ENCODE assay signal across 24 cellular contexts in the genomic region with DNA sequence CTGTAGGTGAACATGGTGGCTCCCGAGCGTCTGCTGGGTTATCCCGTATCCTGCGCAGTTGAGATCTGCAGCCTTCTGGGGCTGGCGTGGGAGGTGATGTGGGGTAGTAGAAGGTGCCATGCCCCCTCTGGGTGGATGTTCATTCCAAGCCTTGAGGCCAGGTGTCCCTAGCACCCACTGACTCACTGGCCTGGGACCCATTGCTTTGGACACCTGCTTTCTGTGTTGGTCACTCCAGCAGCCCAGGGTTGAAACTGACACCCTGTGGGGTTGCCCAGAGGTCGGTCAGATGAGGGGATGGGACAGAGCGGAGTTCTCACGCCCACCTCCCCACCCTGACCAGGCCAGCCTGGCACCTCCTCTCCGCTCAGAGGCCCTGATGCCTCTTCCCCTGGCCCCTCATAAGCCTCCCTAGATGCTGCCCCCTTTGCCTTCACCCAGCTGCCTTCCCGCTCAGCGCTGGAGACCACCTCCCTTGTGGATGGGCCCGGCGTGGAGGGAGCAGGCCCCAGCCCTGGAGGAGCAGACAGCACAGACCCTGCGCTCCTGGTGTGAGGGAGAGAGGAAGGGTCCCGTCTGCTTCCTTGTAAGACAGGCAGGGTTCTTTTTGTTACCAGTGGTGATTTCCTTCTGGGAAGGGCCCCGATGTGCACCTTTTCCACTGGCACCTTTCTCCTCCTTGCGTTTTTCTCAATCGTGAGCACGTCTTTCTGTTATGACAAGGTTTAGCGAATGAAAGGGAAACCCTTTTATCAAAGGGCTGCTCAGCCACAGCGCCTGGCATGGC. TPM values are rescaled to one million over a fixed set of nuclear protein-coding genes. Genes with fewer than 3 reads are reported as not detected.
"Had no signal": no experiment of that assay in that cellular context is flagged by ENCODE, and none has a peak within 500 bp of the region (broad histone marks: within the 10 kb centered on the region; RNA-seq: fewer than 3 reads in every experiment).

No MANE protein-coding gene starts in this region.

- H3K36me3 ChIP-seq: neutrophil, upper lobe of right lung had no signal

- H3K27ac ChIP-seq: dorsolateral prefrontal cortex, epithelial cell of prostate, neutrophil, parathyroid adenoma, upper lobe of right lung had no signal

- FAIRE-seq: colon, keratinocyte had no signal

- H3K9me3 ChIP-seq: neutrophil, upper lobe of right lung had no signal

- H3K4me1 ChIP-seq: parathyroid adenoma had no signal

- H3K4me3 ChIP-seq: smooth muscle cell, upper lobe of right lung had no signal

- ATAC-seq: activated CD8-positive, alpha-beta T cell treated with anti-CD3 and anti-CD28 coated beads for 36 hours; activated naive CD8-positive, alpha-beta T cell treated with anti-CD3 and anti-CD28 coated beads, Interleukin-2, amount 50 U/mL, for 24 hours; activated T-cell treated with anti-CD3 and anti-CD28 coated beads, Interleukin-2, amount 50 U/mL, for 4 hours; naive thymus-derived CD8-positive, alpha-beta T cell; stimulated activated effector memory CD8-positive, alpha-beta T cell treated with anti-CD3 and anti-CD28 coated beads, Interleukin-12 subunit alpha, Interleukin-12 subunit beta, amount 100 ng/mL, for 72 hours; upper lobe of right lung had no signal

- DNase-seq: activated CD4-positive, alpha-beta T cell treated with anti-CD3 and anti-CD28 coated beads, Interleukin-2, amount 10 ng/mL, durations not matched to agents 24 days and 14 days; activated CD4-positive, CD25-positive, alpha-beta regulatory T cell; activated CD8-positive, alpha-beta T cell treated with anti-CD3 and anti-CD28 coated beads for 36 hours; activated naive CD4-positive, alpha-beta T cell treated with anti-CD3 and anti-CD28 coated beads, Interleukin-2, amount 10 ng/mL, durations not matched to agents 7 days and 5 days; activated naive CD8-positive, alpha-beta T cell treated with anti-CD3 and anti-CD28 coated beads, Interleukin-2, amount 50 U/mL, for 24 hours; activated T-cell treated with anti-CD3 and anti-CD28 coated beads, Interleukin-2, amount 50 U/mL, for 4 hours; anterior cingulate cortex; central memory CD4-positive, alpha-beta T cell; dorsolateral prefrontal cortex; endodermal cell; foreskin fibroblast; stimulated activated CD4-positive, alpha-beta T cell treated with anti-CD3 and anti-CD28 coated beads, Interleukin-4, amount 100 ng/mL, for 24 hours; T-helper 1 cell; T-helper 9 cell; upper lobe of right lung had no signal

- H3K9ac ChIP-seq: parathyroid adenoma had no signal

RNA-seq across cellular contexts. Expression of gene DOK7, which starts 2.0 kb away (rescaled TPM):
- total RNA-seq: activated CD4-positive, alpha-beta T cell treated with anti-CD3 and anti-CD28 coated beads, Interleukin-2, amount 10 ng/mL, durations not matched to agents 24 days and 14 days; activated CD8-positive, alpha-beta T cell treated with anti-CD3 and anti-CD28 coated beads for 36 hours; activated T-cell treated with anti-CD3 and anti-CD28 coated beads, Interleukin-2, amount 50 U/mL, for 4 hours; naive thymus-derived CD8-positive, alpha-beta T cell; smooth muscle cell had no signal
- polyA plus RNA-seq: smooth muscle cell had no signal

RNA-seq across cellular contexts. Expression of gene HGFAC, which starts 23.3 kb away (rescaled TPM):
- total RNA-seq: activated CD4-positive, alpha-beta T cell treated with anti-CD3 and anti-CD28 coated beads, Interleukin-2, amount 10 ng/mL, durations not matched to agents 24 days and 14 days; activated CD8-positive, alpha-beta T cell treated with anti-CD3 and anti-CD28 coated beads for 36 hours; mononuclear cell; naive thymus-derived CD8-positive, alpha-beta T cell had no signal
- polyA plus RNA-seq: keratinocyte; naive thymus-derived CD8-positive, alpha-beta T cell; smooth muscle cell had no signal
